8 cellular contexts compared by ENCODE assay signal in the genomic region with DNA sequence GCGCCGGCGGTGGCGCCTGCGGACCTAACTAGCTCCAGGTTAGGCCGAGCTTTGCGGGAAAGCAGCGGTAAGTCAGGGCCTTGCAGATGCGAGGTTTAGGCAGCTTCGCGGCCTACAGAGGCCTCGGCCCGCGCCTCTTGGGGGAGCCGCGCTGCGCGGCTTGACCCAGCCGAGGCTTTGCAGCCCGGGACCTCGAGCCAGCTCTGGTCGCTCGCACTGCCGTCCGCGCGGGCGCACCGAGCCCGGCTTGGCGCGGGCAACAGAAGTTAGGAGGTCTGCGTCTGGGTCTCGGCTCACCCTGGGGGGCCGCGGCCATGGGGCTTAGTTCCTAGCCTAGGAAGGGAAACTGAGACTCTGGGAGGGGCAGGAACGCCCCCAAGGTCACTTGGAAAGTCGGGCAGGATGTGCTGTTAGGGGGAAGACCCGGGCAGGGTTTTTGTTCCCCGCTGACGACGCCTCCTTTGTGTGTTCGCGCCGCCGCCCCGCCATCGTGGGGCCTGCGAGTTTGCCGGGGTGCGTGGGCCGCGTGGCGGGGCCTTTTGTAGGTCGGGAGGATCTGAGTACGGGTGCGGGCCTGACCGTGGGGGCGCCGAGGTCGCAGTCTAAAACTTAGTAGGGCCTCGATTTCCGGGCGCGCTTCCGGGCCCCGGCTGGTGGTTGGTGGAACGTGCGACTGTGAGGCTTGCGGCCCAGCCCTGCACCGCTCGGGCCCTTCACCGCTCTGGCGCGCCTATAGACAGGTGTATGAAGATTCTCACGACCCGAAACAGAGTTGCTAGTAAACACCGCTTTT.
DNase-seq lines count a peak whose midpoint lies in the region; ATAC-seq lines count a peak whose summit lies in the region.

No MANE protein-coding gene starts in this region.

- DNase-seq in COR-L47 (lab: John Stamatoyannopoulos, UW) (peak; percentile 4), T-helper 2 cell (peak; percentile 52 to 91 (median 71)), astrocyte of the hippocampus (ENCODE audit: low read depth, low spot score) (peak; percentile 56), iris pigment epithelial cell (ENCODE audit: low read depth) (peak; percentile 31), NCI-H226 (no peak)
- peak; percentile 36 to 71 (median 50) for DNase-seq in stimulated activated CD4-positive, alpha-beta T cell treated with anti-CD3 and anti-CD28 coated beads, Interleukin-1b, Interleukin-23, amount 100 ng/mL, for 24 hours (ENCODE audit: low read depth in 4 of 4, low spot score in 1 of 4)

- ATAC-seq in GM19395 (IDR thresholded peaks at IDR 0.05; ENCODE audit: unreplicated experiment) (peak; percentile 52), HG03469 (IDR thresholded peaks at IDR 0.05; ENCODE audit: unreplicated experiment) (peak; percentile 24)
